11 cellular contexts compared by ENCODE assay signal in the genomic region with DNA sequence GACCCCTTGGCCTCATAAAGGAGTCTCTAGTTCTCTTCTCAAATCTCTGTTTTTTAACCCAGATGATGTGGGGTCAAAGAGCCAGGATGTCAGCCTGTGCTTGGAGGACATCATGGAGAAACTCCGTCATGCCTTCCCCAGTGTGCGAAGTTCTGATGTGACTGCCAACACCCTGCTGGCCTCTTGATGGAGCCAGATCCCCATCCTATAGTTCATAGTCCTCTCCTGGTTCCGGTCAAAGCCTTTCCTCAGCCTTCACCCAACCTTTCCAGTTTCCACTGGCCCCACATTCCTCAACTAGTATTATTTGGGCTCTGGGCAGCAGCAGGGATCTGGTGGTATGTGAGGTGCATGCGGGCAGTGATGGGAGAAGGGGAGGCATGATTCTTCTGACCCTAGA. TPM values are rescaled to one million over a fixed set of nuclear protein-coding genes. Genes with fewer than 3 reads are reported as not detected.
A peak's percentile ranks its signal among the peaks of the same experiment; 100 is the strongest.
DNase-seq lines count a peak whose midpoint lies in the region; ATAC-seq and TF ChIP-seq lines count a peak whose summit lies in the region.
"Had no signal": no experiment of that assay in that cellular context is flagged by ENCODE, and none has a peak within 500 bp of the region (broad histone marks: within the 10 kb centered on the region; RNA-seq: fewer than 3 reads in every experiment).

No MANE protein-coding gene starts in this region.

- no peak overlapping the region for H3K4me3 Mint-ChIP-seq in GM23338
- H3K4me3 Mint-ChIP-seq in activated CD8-positive, alpha-beta T cell treated with anti-CD3 and anti-CD28 coated beads for 36 hours, result no peak overlapping the region

- H3K27me3 Mint-ChIP-seq in GM23338 (ENCODE audit: insufficient read depth, low read depth, poor library complexity), result peaks cover 3% of the 10 kb centered on the region
- no peaks in the 10 kb centered on the region for H3K27me3 Mint-ChIP-seq in activated CD8-positive, alpha-beta T cell treated with anti-CD3 and anti-CD28 coated beads for 36 hours

- no peak overlapping the region for H3K27ac ChIP-seq in GM23338 (ENCODE audit: low read depth)
- no peak overlapping the region for H3K27ac ChIP-seq in gastrocnemius medialis
- H3K27ac ChIP-seq: SK-N-MC had no signal

- H3K4me2 ChIP-seq in GM23338, result no peak overlapping the region

- POLR2A ChIA-PET in activated CD8-positive, alpha-beta T cell treated with anti-CD3 and anti-CD28 coated beads for 36 hours (lab: Charles Lee), result no interaction called here

- ATAC-seq in GM23338, result peak; percentile 91
- ATAC-seq in activated CD8-positive, alpha-beta T cell treated with anti-CD3 and anti-CD28 coated beads for 36 hours, result no peak
- no peak for ATAC-seq in gastrocnemius medialis

- in situ Hi-C loops in gastrocnemius medialis (cut with MboI; ENCODE audit: low sequenced_read_pairs in 4 of 4), result no loop called here

- H3K36me3 ChIP-seq in GM23338 (ENCODE audit: insufficient read depth) (no peaks in the 10 kb centered on the region), gastrocnemius medialis (no peaks in the 10 kb centered on the region)

- H3K27me3 ChIP-seq in GM23338 (ENCODE audit: insufficient read depth), result no peaks in the 10 kb centered on the region
- no peaks in the 10 kb centered on the region for H3K27me3 ChIP-seq in gastrocnemius medialis

- no peaks in the 10 kb centered on the region for H3K36me3 Mint-ChIP-seq in GM23338 (ENCODE audit: low read depth)
- no peaks in the 10 kb centered on the region for H3K36me3 Mint-ChIP-seq in activated CD8-positive, alpha-beta T cell treated with anti-CD3 and anti-CD28 coated beads for 36 hours (ENCODE audit: low read depth)

- no peak overlapping the region for H3K27ac Mint-ChIP-seq in GM23338
- H3K27ac Mint-ChIP-seq in activated CD8-positive, alpha-beta T cell treated with anti-CD3 and anti-CD28 coated beads for 36 hours, result no peak overlapping the region

- no peaks in the 10 kb centered on the region for H4K20me1 ChIP-seq in GM23338 (replicated peaks; ENCODE audit: insufficient read depth)

- no peak for TF ChIP-seq POLR2A in gastrocnemius medialis (IDR thresholded peaks at IDR 0.05)

- H3K4me1 Mint-ChIP-seq in GM23338, result peaks cover 3% of the 10 kb centered on the region; the same call in 2 of the 3 replicates
- H3K4me1 Mint-ChIP-seq in activated CD8-positive, alpha-beta T cell treated with anti-CD3 and anti-CD28 coated beads for 36 hours (ENCODE audit: low read depth), result peaks cover 12% of the 10 kb centered on the region

- intact Hi-C loops in activated CD8-positive, alpha-beta T cell treated with anti-CD3 and anti-CD28 coated beads for 36 hours (cut with micrococcal nuclease), result no loop called here
- intact Hi-C loops in gastrocnemius medialis (cut with DNase I; ENCODE audit: low total_unique reads), result no loop called here

- no peaks in the 10 kb centered on the region for H3K9me3 Mint-ChIP-seq in GM23338
- H3K9me3 Mint-ChIP-seq in activated CD8-positive, alpha-beta T cell treated with anti-CD3 and anti-CD28 coated beads for 36 hours, result no peaks in the 10 kb centered on the region

- CTCF ChIA-PET in activated CD8-positive, alpha-beta T cell treated with anti-CD3 and anti-CD28 coated beads for 36 hours (lab: Charles Lee), result no interaction called here

- TF ChIP-seq CTCF in GM23338 (conservative IDR thresholded peaks at IDR 0.05; ENCODE audit: low read depth in 2 of 2) (peak; percentile 41 to 68), gastrocnemius medialis (IDR thresholded peaks at IDR 0.05 in 4 of 5, conservative IDR thresholded peaks at IDR 0.05 in 1 of 5) (no peak)
- no peak for TF ChIP-seq CTCF in activated CD8-positive, alpha-beta T cell treated with anti-CD3 and anti-CD28 coated beads for 36 hours (IDR thresholded peaks at IDR 0.05)

- DNase-seq in AG20443 (ENCODE audit: low spot score) (peak; percentile 22), GM23338 (ENCODE audit: low spot score) (peak; percentile 52), SW480 (ENCODE audit: low spot score) (peak; percentile 6), glomerular visceral epithelial cell (ENCODE audit: extremely low spot score) (peak; percentile 1), gastrocnemius medialis (no peak), midbrain (lab: John Stamatoyannopoulos, UW) (no peak)
- DNase-seq in activated CD8-positive, alpha-beta T cell treated with anti-CD3 and anti-CD28 coated beads for 36 hours, result no peak
- DNase-seq in activated CD8-positive, alpha-beta memory T cell treated with anti-CD3 and anti-CD28 coated beads for 24 hours, result no peak
- DNase-seq: activated gamma-delta T cell, DMS153 had no signal

- H3K9me2 ChIP-seq in GM23338 (ENCODE audit: insufficient read depth), result no peaks in the 10 kb centered on the region

- no peaks in the 10 kb centered on the region for H3F3A ChIP-seq in GM23338 (replicated peaks; ENCODE audit: low read depth)

- no peak overlapping the region for H3K4me3 ChIP-seq in GM23338
- H3K4me3 ChIP-seq in gastrocnemius medialis, result no peak overlapping the region
- H3K4me3 ChIP-seq: SK-N-MC had no signal

- H3K9me3 ChIP-seq in gastrocnemius medialis, result no peaks in the 10 kb centered on the region

- H3K4me1 ChIP-seq in GM23338 (ENCODE audit: insufficient read depth) (no peaks in the 10 kb centered on the region), gastrocnemius medialis (no peaks in the 10 kb centered on the region)

- no peak overlapping the region for H2AFZ ChIP-seq in GM23338

- H3K79me2 ChIP-seq in GM23338 (replicated peaks; ENCODE audit: insufficient read depth), result no peaks in the 10 kb centered on the region

TF ChIP-seq in GM23338, 12 proteins besides CTCF, POLR2A, EP300 and RAD21 (continues in another document):
- TF ChIP-seq CREB1 (CRISPR knock-in tag; IDR thresholded peaks at IDR 0.05; ENCODE audit: low read depth) (no peak), NANOG (IDR thresholded peaks at IDR 0.05; ENCODE audit: borderline replicate concordance) (no peak), ZNF331 (CRISPR knock-in tag; IDR thresholded peaks at IDR 0.05; ENCODE audit: low read depth) (no peak), POLR2AphosphoS5 (IDR thresholded peaks at IDR 0.05; ENCODE audit: low read depth) (no peak), EZH2phosphoT487 (IDR thresholded peaks at IDR 0.05; ENCODE audit: unreplicated experiment) (no peak)
- TF ChIP-seq, protein P1, sequence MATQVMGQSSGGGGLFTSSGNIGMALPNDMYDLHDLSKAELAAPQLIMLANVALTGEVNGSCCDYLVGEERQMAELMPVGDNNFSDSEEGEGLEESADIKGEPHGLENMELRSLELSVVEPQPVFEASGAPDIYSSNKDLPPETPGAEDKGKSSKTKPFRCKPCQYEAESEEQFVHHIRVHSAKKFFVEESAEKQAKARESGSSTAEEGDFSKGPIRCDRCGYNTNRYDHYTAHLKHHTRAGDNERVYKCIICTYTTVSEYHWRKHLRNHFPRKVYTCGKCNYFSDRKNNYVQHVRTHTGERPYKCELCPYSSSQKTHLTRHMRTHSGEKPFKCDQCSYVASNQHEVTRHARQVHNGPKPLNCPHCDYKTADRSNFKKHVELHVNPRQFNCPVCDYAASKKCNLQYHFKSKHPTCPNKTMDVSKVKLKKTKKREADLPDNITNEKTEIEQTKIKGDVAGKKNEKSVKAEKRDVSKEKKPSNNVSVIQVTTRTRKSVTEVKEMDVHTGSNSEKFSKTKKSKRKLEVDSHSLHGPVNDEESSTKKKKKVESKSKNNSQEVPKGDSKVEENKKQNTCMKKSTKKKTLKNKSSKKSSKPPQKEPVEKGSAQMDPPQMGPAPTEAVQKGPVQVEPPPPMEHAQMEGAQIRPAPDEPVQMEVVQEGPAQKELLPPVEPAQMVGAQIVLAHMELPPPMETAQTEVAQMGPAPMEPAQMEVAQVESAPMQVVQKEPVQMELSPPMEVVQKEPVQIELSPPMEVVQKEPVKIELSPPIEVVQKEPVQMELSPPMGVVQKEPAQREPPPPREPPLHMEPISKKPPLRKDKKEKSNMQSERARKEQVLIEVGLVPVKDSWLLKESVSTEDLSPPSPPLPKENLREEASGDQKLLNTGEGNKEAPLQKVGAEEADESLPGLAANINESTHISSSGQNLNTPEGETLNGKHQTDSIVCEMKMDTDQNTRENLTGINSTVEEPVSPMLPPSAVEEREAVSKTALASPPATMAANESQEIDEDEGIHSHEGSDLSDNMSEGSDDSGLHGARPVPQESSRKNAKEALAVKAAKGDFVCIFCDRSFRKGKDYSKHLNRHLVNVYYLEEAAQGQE (IDR thresholded peaks at IDR 0.05; ENCODE audit: unreplicated experiment), result no peak

RNA-seq across cellular contexts. Expression of a gene that starts 30.7 kb away (rescaled TPM):
- 0.58 TPM in 1 of 2 replicates, not detected in the other for total RNA-seq in GM23338 (2014; rRNA removed; shearing (Covaris generic))
- 0.37 and 0.66 TPM in 2 replicates for polyA plus RNA-seq in GM23338 (2016; fragmentation: Nextera tagmentation; extraction: Ambion mirVana)
- total RNA-seq in activated CD8-positive, alpha-beta T cell treated with anti-CD3 and anti-CD28 coated beads for 36 hours, result not detected
- total RNA-seq in gastrocnemius medialis, result not detected

RNA-seq across cellular contexts. Expression of a gene that starts 40.8 kb away (rescaled TPM):
- 0.24 and 0.39 TPM in 2 replicates for total RNA-seq in GM23338 (2014; rRNA removed; shearing (Covaris generic))
- polyA plus RNA-seq in GM23338 (2016; fragmentation: Nextera tagmentation; extraction: Ambion mirVana), result 0.09 TPM in 1 of 2 replicates, not detected in the other
- total RNA-seq in activated CD8-positive, alpha-beta T cell treated with anti-CD3 and anti-CD28 coated beads for 36 hours, result under 1 TPM; 0.38 to 0.54 TPM
- total RNA-seq in gastrocnemius medialis, result under 1 TPM in 2 of 4 donors, not detected in 2; 0.10 to 0.11 TPM

Comparison
In these comparisons a context has a peak if more than half of its experiments do, and no peak if none do; other contexts are left out.
1. DNase-seq: peak in AG20443 (single experiment), GM23338 (single experiment), SW480 (single experiment) and glomerular visceral epithelial cell (single experiment); none in activated CD8-positive, alpha-beta T cell treated with anti-CD3 and anti-CD28 coated beads for 36 hours (single experiment), activated CD8-positive, alpha-beta memory T cell treated with anti-CD3 and anti-CD28 coated beads for 24 hours (single experiment), gastrocnemius medialis (0 of 2) and midbrain (single experiment).
2. CTCF ChIP-seq: peak in GM23338 (2 of 2); none in activated CD8-positive, alpha-beta T cell treated with anti-CD3 and anti-CD28 coated beads for 36 hours (single experiment) and gastrocnemius medialis (0 of 5).